ENCODE assay signal across 8 cellular contexts in the genomic region with DNA sequence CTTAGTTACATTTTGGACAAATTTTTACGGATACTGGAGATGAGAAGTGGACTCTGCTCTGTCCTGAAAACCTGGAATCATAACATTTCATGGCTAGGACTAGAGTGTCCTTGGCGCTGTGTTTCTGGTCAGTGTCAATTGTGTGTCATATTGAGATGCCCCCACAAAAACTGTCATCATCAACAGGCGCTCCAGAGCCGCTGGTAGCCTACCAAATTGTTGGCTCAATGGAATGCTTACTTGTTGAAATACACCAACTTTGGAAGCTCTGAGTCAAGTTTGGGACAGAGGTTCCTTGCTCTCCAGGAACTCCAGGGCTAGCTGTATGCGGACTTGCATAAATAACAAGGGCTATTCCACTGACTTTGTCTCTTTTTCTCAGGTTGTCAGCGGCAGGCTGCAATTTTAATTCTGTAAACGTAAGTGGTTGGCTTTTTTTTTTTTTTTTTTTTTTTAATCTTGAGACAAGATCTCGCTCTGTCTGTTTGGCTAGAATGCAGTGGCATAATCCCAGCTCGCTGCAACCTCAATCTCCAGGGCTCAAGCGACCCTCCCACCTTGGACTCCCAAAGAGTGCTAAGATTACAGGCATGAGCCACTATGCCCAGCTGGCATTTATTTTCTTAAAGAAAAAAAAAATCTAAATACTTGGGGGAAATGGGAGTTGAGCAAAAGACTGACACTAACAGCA. TPM values are rescaled to one million over a fixed set of nuclear protein-coding genes. Genes with fewer than 3 reads are reported as not detected.
DNase-seq lines count a peak whose midpoint lies in the region; ATAC-seq and TF ChIP-seq lines count a peak whose summit lies in the region.

No MANE protein-coding gene starts in this region.

- H3K9me3 ChIP-seq in trophoblast cell (ENCODE audit: insufficient read depth, low read depth, low read length), result no peaks in the 10 kb centered on the region

- no peak overlapping the region for H3K23ac ChIP-seq in trophoblast cell (ENCODE audit: low read length)

- peak overlapping the region; percentile 53 for H3K27ac ChIP-seq in trophoblast cell (ENCODE audit: low read depth, low read length)

- no peaks in the 10 kb centered on the region for H3K9me3 Mint-ChIP-seq in T-helper 1 cell treated with Interleukin-12 subunit alpha and Interleukin-12 subunit beta and Interleukin-4 antibody, amounts not matched to agents 30 μg/mL and 1 μg/mL, for 36 hours

- peak overlapping the region; percentile 98 for H3K4me2 ChIP-seq in trophoblast cell (ENCODE audit: low read length)

- H4K12ac ChIP-seq in trophoblast cell (ENCODE audit: low read depth, low read length), result no peak overlapping the region

- H3K9ac ChIP-seq in trophoblast cell (ENCODE audit: low read length), result no peak overlapping the region

- in situ Hi-C loops in GM13976 (cut with MboI; ENCODE audit: low sequenced_read_pairs, unreplicated experiment), result no loop called here

- peaks cover 2% of the 10 kb centered on the region for H3K36me3 Mint-ChIP-seq in T-helper 1 cell treated with Interleukin-12 subunit alpha and Interleukin-12 subunit beta and Interleukin-4 antibody, amounts not matched to agents 30 μg/mL and 1 μg/mL, for 36 hours (ENCODE audit: low read depth)

- H3K79me1 ChIP-seq in trophoblast cell (ENCODE audit: low read length), result peaks cover 15% of the 10 kb centered on the region

- peak overlapping the region; percentile 92 for H3K4me3 ChIP-seq in trophoblast cell (ENCODE audit: low read depth, low read length)

- H3K18ac ChIP-seq in trophoblast cell (ENCODE audit: low read length), result no peak overlapping the region

- H2AK5ac ChIP-seq in trophoblast cell (ENCODE audit: low read length), result no peak overlapping the region

- H2BK120ac ChIP-seq in trophoblast cell (ENCODE audit: insufficient read depth, low read length, poor library complexity), result peak overlapping the region; percentile 52

- H3K4me1 ChIP-seq in trophoblast cell (ENCODE audit: control insufficient read depth in 1 of 2, insufficient read depth in 2 of 2, low read length in 2 of 2), result peaks cover 5 to 9% of the 10 kb centered on the region in 2 experiments

- H3K79me2 ChIP-seq in trophoblast cell (ENCODE audit: control insufficient read depth, insufficient read depth, low read length, poor library complexity), result peaks cover 6% of the 10 kb centered on the region

- peak overlapping the region; percentile 70 for H3K27ac Mint-ChIP-seq in T-helper 1 cell treated with Interleukin-12 subunit alpha and Interleukin-12 subunit beta and Interleukin-4 antibody, amounts not matched to agents 30 μg/mL and 1 μg/mL, for 36 hours

- peak overlapping the region; percentile 74 for H2AFZ ChIP-seq in trophoblast cell (ENCODE audit: insufficient read depth, low read length, poor library complexity)

- peak overlapping the region; percentile 46 for H4K91ac ChIP-seq in trophoblast cell (ENCODE audit: low read depth, low read length)

- H3K4me3 Mint-ChIP-seq in T-helper 1 cell treated with Interleukin-12 subunit alpha and Interleukin-12 subunit beta and Interleukin-4 antibody, amounts not matched to agents 30 μg/mL and 1 μg/mL, for 36 hours, result peak overlapping the region; percentile 85

- H3K4me1 Mint-ChIP-seq in T-helper 1 cell treated with Interleukin-12 subunit alpha and Interleukin-12 subunit beta and Interleukin-4 antibody, amounts not matched to agents 30 μg/mL and 1 μg/mL, for 36 hours (ENCODE audit: low read depth), result peaks cover 15% of the 10 kb centered on the region

- DNase-seq in foreskin melanocyte (peak; percentile 38), trophoblast cell (peak; percentile 54 to 83), GM13976 (ENCODE audit: low spot score) (no peak), NCI-H187 (lab: John Stamatoyannopoulos, UW) (no peak)

- H3K4ac ChIP-seq in trophoblast cell (ENCODE audit: low read depth, low read length), result no peak overlapping the region

- peaks cover 60% of the 10 kb centered on the region for H3K27me3 Mint-ChIP-seq in T-helper 1 cell treated with Interleukin-12 subunit alpha and Interleukin-12 subunit beta and Interleukin-4 antibody, amounts not matched to agents 30 μg/mL and 1 μg/mL, for 36 hours (ENCODE audit: low read depth)

- ATAC-seq in GM19372 (IDR thresholded peaks at IDR 0.05; ENCODE audit: low read depth, unreplicated experiment) (peak; percentile 5), HG02623 (IDR thresholded peaks at IDR 0.05; ENCODE audit: unreplicated experiment) (no peak), HG03025 (IDR thresholded peaks at IDR 0.05; ENCODE audit: low FRiP score, unreplicated experiment) (no peak)

- no CpG with 5 or more reads among the region's 10 CpGs for WGBS in trophoblast cell (ENCODE audit: extremely low coverage, insufficient coverage, insufficient read length)

- TF ChIP-seq CTCF in GM13976 (IDR thresholded peaks at IDR 0.05; ENCODE audit: borderline replicate concordance, control extremely low read depth, extremely low read depth, insufficient read depth, missing control alignments), result no peak

- no peaks in the 10 kb centered on the region for H3K36me3 ChIP-seq in trophoblast cell (ENCODE audit: control insufficient read depth in 1 of 2, insufficient read depth in 2 of 2, low read length in 2 of 2)

- H2BK12ac ChIP-seq in trophoblast cell (ENCODE audit: low read length), result no peak overlapping the region

- H3K27me3 ChIP-seq in trophoblast cell (ENCODE audit: insufficient read depth, low read length), result no peaks in the 10 kb centered on the region

- no peak overlapping the region for H4K8ac ChIP-seq in trophoblast cell (ENCODE audit: low read depth, low read length)

- no peak overlapping the region for H3K14ac ChIP-seq in trophoblast cell (ENCODE audit: low read length)

- H2BK5ac ChIP-seq in trophoblast cell (ENCODE audit: low read depth, low read length, poor library complexity), result peak overlapping the region; percentile 80

RNA-seq across cellular contexts. Expression of gene HPGD, which starts 0.9 kb away (rescaled TPM):
- polyA plus RNA-seq in trophoblast cell (2013), result 144 and 154 TPM in 2 replicates

Comparison
In these comparisons a context has a peak if more than half of its experiments do, and no peak if none do; other contexts are left out.
1. DNase-seq: peak in foreskin melanocyte (single experiment) and trophoblast cell (2 of 2); none in GM13976 (single experiment) and NCI-H187 (0 of 2).